Comparison of ENCODE assay signal across 12 cellular contexts in genomic region chr4:143351149-143351691, GRCh38. TPM values are rescaled to one million over a fixed set of nuclear protein-coding genes. Genes with fewer than 3 reads are reported as not detected.
A peak's percentile ranks its signal among the peaks of the same experiment; 100 is the strongest.
DNase-seq lines count a peak whose midpoint lies in the region; ATAC-seq, FAIRE-seq and TF ChIP-seq lines count a peak whose summit lies in the region.
"Had no signal": no experiment of that assay in that cellular context is flagged by ENCODE, and none has a peak within 500 bp of the region (broad histone marks: within the 10 kb centered on the region; RNA-seq: fewer than 3 reads in every experiment).

No MANE protein-coding gene starts in this region.

- intact Hi-C loops in IMR-90 (cut with micrococcal nuclease) (no loop called here), K562 (cut with micrococcal nuclease) (no loop called here), tibial artery (cut with DNase I; ENCODE audit: low total_unique reads) (no loop called here)

- peak overlapping the region; percentile 33; the same call in 1 of the 2 replicates for H4K5ac ChIP-seq in IMR-90 (ENCODE audit: low read depth, low read length)

- dilution Hi-C loops in IMR-90 (cut with HindIII; ENCODE audit: low sequenced_read_pairs, unreplicated experiment): no loop called here

- H4K8ac ChIP-seq in IMR-90 (ENCODE audit: low read depth in 2 of 2, low read length in 2 of 2): no peak overlapping the region

- ATAC-seq in IMR-90 (ENCODE audit: low read depth) (no peak), K562 (no peak)

- POLR2A ChIA-PET in IMR-90 (lab: Charles Lee; ENCODE audit: unreplicated experiment): no interaction called here
- POLR2A ChIA-PET in K562 (lab: Yijun Ruan, JAX): interaction anchor here (0.6 to 1.6 kb wide), 3 partner anchors 12 to 207 kb away, joined by 3 read pairs; no protein-coding TSS in a partner anchor

- peak overlapping the region; percentile 44 for H2AK9ac ChIP-seq in IMR-90 (replicated peaks; ENCODE audit: low read depth, low read length, poor library complexity)

- no peak overlapping the region for H3K23ac ChIP-seq in IMR-90 (ENCODE audit: low read depth, low read length)

- H3K18ac ChIP-seq in IMR-90 (ENCODE audit: low read depth, low read length): peak overlapping the region; percentile 25; the same call in 1 of the 2 replicates

- no peak overlapping the region for H2BK120ac ChIP-seq in IMR-90 (ENCODE audit: low read depth, low read length)

- DNase-seq in IMR-90: no peak
- no peak for DNase-seq in K562 (ENCODE audit: extremely low read depth in 1 of 4, low spot score in 3 of 4)
- DNase-seq in hepatocyte (ENCODE audit: low spot score): no peak
- no peak for DNase-seq in tibial artery
- DNase-seq in HCEC 1CT: no peak
- DNase-seq in hippocampal formation (lab: John Stamatoyannopoulos, UW): no peak
- no peak for DNase-seq in activated naive CD4-positive, alpha-beta T cell treated with anti-CD3 and anti-CD28 coated beads, Interleukin-2, amount 50 U/mL, for 16 hours
- DNase-seq: activated CD4-positive, alpha-beta memory T cell treated with anti-CD3 and anti-CD28 coated beads, Interleukin-2, amount 10 ng/mL, durations not matched to agents 7 days and 5 days; naive B cell; NCI-H510A; stimulated activated naive CD4-positive, alpha-beta T cell had no signal

- H3K9me2 ChIP-seq in hepatocyte (replicated peaks; ENCODE audit: insufficient read depth): no peaks in the 10 kb centered on the region

- H3K27me3 ChIP-seq in IMR-90 (ENCODE audit: control insufficient read depth, insufficient read depth, low read length): no peaks in the 10 kb centered on the region
- no peaks in the 10 kb centered on the region for H3K27me3 ChIP-seq in K562 (ENCODE audit: control insufficient read depth in 2 of 2, insufficient read depth in 2 of 2, low read length in 2 of 2)
- no peaks in the 10 kb centered on the region for H3K27me3 ChIP-seq in hepatocyte
- no peaks in the 10 kb centered on the region for H3K27me3 ChIP-seq in tibial artery

- no peak overlapping the region for H2BK15ac ChIP-seq in IMR-90 (ENCODE audit: low read depth, low read length)

- H3K4ac ChIP-seq in IMR-90 (ENCODE audit: low read depth, low read length): no peak overlapping the region

- no peak overlapping the region for H3K56ac ChIP-seq in IMR-90 (ENCODE audit: extremely low read depth, insufficient read depth, low read length)

- H3K4me1 ChIP-seq in IMR-90 (ENCODE audit: control insufficient read depth, insufficient read depth, low read length) (peaks cover 25% of the 10 kb centered on the region), K562 (replicated peaks in 1 of 2; ENCODE audit: control insufficient read depth in 2 of 2, insufficient read depth in 2 of 2, low read length in 2 of 2) (peaks cover 21 to 28% of the 10 kb centered on the region in 2 experiments), hepatocyte (ENCODE audit: insufficient read depth) (peaks cover 49% of the 10 kb centered on the region), tibial artery (peaks cover 0 to 56% (median 47%) of the 10 kb centered on the region in 4 donors)

- H3K79me2 ChIP-seq in K562 (ENCODE audit: control insufficient read depth, insufficient read depth, low read length) (peaks cover 56% of the 10 kb centered on the region), hepatocyte (no peaks in the 10 kb centered on the region)

- TF ChIP-seq POLR2A in IMR-90 (IDR thresholded peaks at IDR 0.05; ENCODE audit: low read depth, low read length) (no peak), K562 (conservative IDR thresholded peaks at IDR 0.05) (no peak)

- no peak overlapping the region for H2BK20ac ChIP-seq in IMR-90 (ENCODE audit: low read depth, low read length)

- H3K4me2 ChIP-seq in IMR-90 (ENCODE audit: low read depth, low read length): no peak overlapping the region
- no peak overlapping the region; the same call in 1 of the 2 replicates for H3K4me2 ChIP-seq in K562 (ENCODE audit: insufficient read depth, low read length)
- H3K4me2 ChIP-seq in hepatocyte: no peak overlapping the region

- no peak overlapping the region for H2BK5ac ChIP-seq in IMR-90 (ENCODE audit: low read depth, low read length, poor library complexity, severe bottlenecking)

- H2AK5ac ChIP-seq in IMR-90 (ENCODE audit: low read depth, low read length): peak overlapping the region; percentile 11; the same call in 1 of the 2 replicates

- in situ Hi-C loops in IMR-90 (cut with MboI; ENCODE audit: low sequenced_read_pairs): no loop called here
- in situ Hi-C loops in K562 (cut with MboI): no loop called here

- BruUV-seq in IMR-90 (replicated peaks; lab: Mats Ljungman, UMichigan) (no TSS peak), K562 (replicated peaks; lab: Mats Ljungman, UMichigan) (no TSS peak)

- no peak overlapping the region for H3K27ac ChIP-seq in IMR-90 (ENCODE audit: insufficient read depth, low read length)
- no peak overlapping the region for H3K27ac ChIP-seq in K562 (ENCODE audit: extremely low read depth, low read depth, low read length)
- peak overlapping the region; percentile 74 for H3K27ac ChIP-seq in hepatocyte
- peak overlapping the region; percentile 68 to 70 for H3K27ac ChIP-seq in tibial artery

- H3K9me1 ChIP-seq in IMR-90 (ENCODE audit: insufficient read depth, low read length) (peaks cover 8% of the 10 kb centered on the region; the same call in 1 of the 2 replicates), K562 (ENCODE audit: control insufficient read depth, insufficient read depth, low read length) (no peaks in the 10 kb centered on the region)

- no peaks in the 10 kb centered on the region for H3K36me3 ChIP-seq in IMR-90 (ENCODE audit: control insufficient read depth, insufficient read depth, low read length)
- no peaks in the 10 kb centered on the region; the same call in 2 of the 3 replicates for H3K36me3 ChIP-seq in K562 (ENCODE audit: control insufficient read depth, insufficient read depth, low read length)
- no peaks in the 10 kb centered on the region for H3K36me3 ChIP-seq in hepatocyte (replicated peaks; ENCODE audit: insufficient read depth, low read depth)
- no peaks in the 10 kb centered on the region for H3K36me3 ChIP-seq in tibial artery

- CTCF ChIA-PET in IMR-90 (lab: Yijun Ruan, JAX) (interaction anchor here (0.6 kb wide), 1 partner anchor 1086 kb away, joined by 3 read pairs; no protein-coding TSS in a partner anchor), K562 (lab: Yijun Ruan, JAX; ENCODE audit: low intra/inter-chr PET ratio) (no interaction called here)

- H3K4me3 ChIP-seq in IMR-90 (ENCODE audit: insufficient read depth, low read depth, low read length) (no peak overlapping the region), K562 (no peak overlapping the region), hepatocyte (no peak overlapping the region), tibial artery (no peak overlapping the region)

- TF ChIP-seq CTCF in IMR-90 (conservative IDR thresholded peaks at IDR 0.05; ENCODE audit: low read depth, low read length): no peak
- TF ChIP-seq CTCF in K562 (IDR thresholded peaks at IDR 0.05 in 2 of 3, conservative IDR thresholded peaks at IDR 0.05 in 1 of 3; ENCODE audit: insufficient read depth in 2 of 3, low read depth in 1 of 3, low read length in 3 of 3): no peak
- no peak for TF ChIP-seq CTCF in hepatocyte (IDR thresholded peaks at IDR 0.05; ENCODE audit: poor library complexity)
- no peak for TF ChIP-seq CTCF in tibial artery (IDR thresholded peaks at IDR 0.05)

- no peak overlapping the region for H4K91ac ChIP-seq in IMR-90 (ENCODE audit: insufficient read depth, low read depth, low read length)

- no peak for TF ChIP-seq EP300 in K562 (IDR thresholded peaks at IDR 0.05; ENCODE audit: low read length)

- no peak for TF ChIP-seq RAD21 in IMR-90 (IDR thresholded peaks at IDR 0.05; ENCODE audit: low read length)
- no peak for TF ChIP-seq RAD21 in K562 (CRISPR knock-in tag; conservative IDR thresholded peaks at IDR 0.05 in 1 of 2, IDR thresholded peaks at IDR 0.05 in 1 of 2)

- no peak for FAIRE-seq in K562 (lab: Jason Lieb, UNC)
- FAIRE-seq: colon had no signal

- H3K9me3 ChIP-seq in IMR-90 (ENCODE audit: control insufficient read depth, insufficient read depth, low read length) (no peaks in the 10 kb centered on the region), K562 (replicated peaks; ENCODE audit: control insufficient read depth, insufficient read depth, low read depth, low read length) (no peaks in the 10 kb centered on the region), hepatocyte (ENCODE audit: low read depth) (no peaks in the 10 kb centered on the region), tibial artery (no peaks in the 10 kb centered on the region)

- H3K79me1 ChIP-seq in IMR-90 (ENCODE audit: low read depth in 1 of 2, low read length in 2 of 2): peaks cover 16 to 35% of the 10 kb centered on the region in 2 experiments

- H3K9ac ChIP-seq in IMR-90 (ENCODE audit: low read depth, low read length) (no peak overlapping the region), K562 (ENCODE audit: insufficient read depth in 1 of 2, low read depth in 2 of 2, low read length in 2 of 2) (no peak overlapping the region)

- H4K20me1 ChIP-seq in IMR-90 (ENCODE audit: insufficient read depth, low read length) (no peaks in the 10 kb centered on the region; the same call in 1 of the 2 replicates), K562 (replicated peaks; ENCODE audit: control insufficient read depth, insufficient read depth, low read length) (no peaks in the 10 kb centered on the region; the same call in 1 of the 2 replicates), hepatocyte (ENCODE audit: insufficient read depth, poor library complexity, severe bottlenecking) (no peaks in the 10 kb centered on the region)

- H2AFZ ChIP-seq in IMR-90 (replicated peaks; ENCODE audit: low read length, poor library complexity) (no peak overlapping the region), K562 (ENCODE audit: low read depth, low read length) (no peak overlapping the region), hepatocyte (no peak overlapping the region)

- no peak overlapping the region for H3K14ac ChIP-seq in IMR-90 (replicated peaks; ENCODE audit: low read depth, low read length)

- no CpG with 5 or more reads among the region's 20 CpGs for WGBS in IMR-90 (ENCODE audit: extremely low coverage in 2 of 2, insufficient read length in 1 of 2), 2 experiments
- 87% methylated on average over 14 of the region's 20 CpGs for WGBS in K562 (ENCODE audit: insufficient coverage, low coverage, missing lambda C conversion rate)
- 91% methylated on average over 20 of the region's 20 CpGs for WGBS in hepatocyte (ENCODE audit: low lambda C conversion rate, missing lambda C conversion rate)

RNA-seq across cellular contexts. Expression of gene GAB1, which starts 14.5 kb away (rescaled TPM):
- 8.9 and 12.0 TPM in 2 replicates for total RNA-seq in IMR-90 (2012; rRNA removed)
- polyA plus RNA-seq in IMR-90 (2012; rRNA removed): 2.8 and 3.4 TPM in 2 replicates
- polyA plus RNA-seq in IMR-90 (2012; cell fraction: cytosol; rRNA removed): 1.5 and 1.9 TPM in 2 replicates
- 1.5 and 12.0 TPM in 2 replicates for polyA plus RNA-seq in IMR-90 (2012; cell fraction: nucleus; rRNA removed; ENCODE audit: low replicate concordance)
- 25.0 and 56.0 TPM in 2 replicates for total RNA-seq in K562 (2011; cell fraction: chromatin; rRNA removed; ENCODE audit: low replicate concordance)
- 10.0 and 11.8 TPM in 2 replicates for total RNA-seq in K562 (2011; cell fraction: nucleolus; rRNA removed)
- total RNA-seq in K562 (2011; cell fraction: nucleoplasm; rRNA removed): 25.5 and 30.8 TPM in 2 replicates
- total RNA-seq in K562 (2014; rRNA removed): 5.3 and 8.9 TPM in 2 replicates
- 9.7 and 12.0 TPM in 2 replicates for total RNA-seq in K562 (2014; rRNA removed; fragmentation: Illumina TruSeq; extraction: Trizol)
- total RNA-seq in K562 (2015; rRNA removed; fragmentation: Illumina TruSeq; extraction: Trizol): 8.0 and 8.7 TPM in 2 replicates
- total RNA-seq in K562 (2021): 10.3 and 10.9 TPM in 2 replicates
- polyA plus RNA-seq in K562 (2011; rRNA removed): 7.5 and 8.8 TPM in 2 replicates
- polyA plus RNA-seq in K562 (2011; cell fraction: cytosol; rRNA removed): 3.1 and 3.5 TPM in 2 replicates
- polyA plus RNA-seq in K562 (2011; cell fraction: nucleus; rRNA removed): 14.7 and 16.9 TPM in 2 replicates
- 2.7 and 5.0 TPM in 2 replicates for polyA plus RNA-seq in K562 (2012)
- 12.4 and 14.6 TPM in 2 replicates for polyA plus RNA-seq in K562 (2014; fragmentation: Illumina TruSeq; extraction: Trizol)
- polyA plus RNA-seq in K562 (2014; fragmentation: Nextera tagmentation; extraction: Ambion mirVana): 1 to 10 TPM; 1.3 to 2.2 TPM
- polyA plus RNA-seq in K562 (2014; rRNA removed): 2.9 and 7.1 TPM in 2 replicates
- 17.5 and 25.5 TPM in 2 replicates for polyA minus RNA-seq in K562 (2011; rRNA and poly(A)+ RNA removed)
- 7.1 and 7.4 TPM in 2 replicates for polyA minus RNA-seq in K562 (2011; cell fraction: cytosol; rRNA and poly(A)+ RNA removed)
- polyA minus RNA-seq in K562 (2011; cell fraction: nucleus; rRNA and poly(A)+ RNA removed): 14.5 and 16.8 TPM in 2 replicates
- 30.7 and 37.5 TPM in 2 replicates for total RNA-seq in hepatocyte
- 6.0 and 10.9 TPM in 2 replicates for polyA plus RNA-seq in hepatocyte

Comparison
In these comparisons a context has a peak if more than half of its experiments do, and no peak if none do; other contexts are left out.
1. H3K27ac ChIP-seq: peak in hepatocyte (single experiment) and tibial artery (2 of 2); none in IMR-90 (single experiment) and K562 (single experiment).